Comparison of ENCODE assay signal across 8 cellular contexts in the genomic region with DNA sequence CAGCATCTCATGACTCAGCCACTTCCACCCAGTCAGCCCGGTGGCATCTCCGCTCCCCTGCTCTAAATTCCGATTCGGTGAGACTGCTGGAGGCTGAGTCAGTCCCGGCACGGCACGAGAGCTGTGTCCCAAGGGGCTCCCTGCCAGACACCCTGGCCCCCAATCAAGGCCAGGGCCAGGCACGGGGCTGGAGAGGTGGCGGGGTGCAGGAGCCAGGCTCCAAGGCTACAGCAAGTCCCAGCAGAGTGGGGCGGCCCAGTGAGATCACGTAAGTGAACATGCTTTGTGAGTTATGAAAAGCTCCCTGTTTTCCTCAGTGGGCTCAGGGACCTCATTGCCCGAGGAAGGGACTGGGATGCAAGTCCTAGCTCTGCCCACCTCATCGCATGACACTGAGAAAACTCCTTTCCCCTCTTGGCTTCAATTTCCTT. TPM values are rescaled to one million over a fixed set of nuclear protein-coding genes. Genes with fewer than 3 reads are reported as not detected.
A peak's percentile ranks its signal among the peaks of the same experiment; 100 is the strongest.
DNase-seq lines count a peak whose midpoint lies in the region; ATAC-seq, FAIRE-seq and TF ChIP-seq lines count a peak whose summit lies in the region.

No MANE protein-coding gene starts in this region.

- H3K4me1 ChIP-seq in HEK293 (ENCODE audit: control insufficient read depth, insufficient read depth, low read length) (no peaks in the 10 kb centered on the region; the same call in 1 of the 2 replicates), astrocyte (ENCODE audit: insufficient read depth, low read length) (peaks cover 76% of the 10 kb centered on the region), hepatocyte (ENCODE audit: insufficient read depth) (peaks cover 41% of the 10 kb centered on the region), subcutaneous abdominal adipose tissue (ENCODE audit: control insufficient read depth in 5 of 5, insufficient read depth in 5 of 5, low read length in 5 of 5) (peaks cover 36 to 69% (median 65%) of the 10 kb centered on the region in 5 donors)

- H3K4me3 ChIP-seq in HEK293 (ENCODE audit: low read depth, low read length) (no peak overlapping the region), astrocyte (ENCODE audit: insufficient read depth, low read depth, low read length) (peak overlapping the region; percentile 11), hepatocyte (no peak overlapping the region), subcutaneous abdominal adipose tissue (ENCODE audit: low read depth in 1 of 5, low read length in 5 of 5) (peak overlapping the region in 3 of 5 donors; percentile 19 to 31 (median 30))

- no peak overlapping the region for H3K4me3 Mint-ChIP-seq in astrocyte (ENCODE audit: unreplicated experiment)

- no peak for ATAC-seq in HG02588 (IDR thresholded peaks at IDR 0.05; ENCODE audit: unreplicated experiment)

- peak; percentile 72 for FAIRE-seq in astrocyte (lab: Jason Lieb, UNC)

- H3K9me2 ChIP-seq in hepatocyte (replicated peaks; ENCODE audit: insufficient read depth), result no peaks in the 10 kb centered on the region

- H3K27me3 ChIP-seq in astrocyte (ENCODE audit: insufficient read depth, low read length) (no peaks in the 10 kb centered on the region), hepatocyte (no peaks in the 10 kb centered on the region), subcutaneous abdominal adipose tissue (ENCODE audit: control insufficient read depth in 5 of 5, insufficient read depth in 4 of 5, low read length in 5 of 5) (peaks cover 0 to 5% (median 0%) of the 10 kb centered on the region in 5 donors)

- H3K4me2 ChIP-seq in astrocyte (ENCODE audit: low read length) (peak overlapping the region; percentile 98), hepatocyte (peak overlapping the region; percentile 93)

- DNase-seq in astrocyte (ENCODE audit: low read depth) (peak; percentile 94), hepatocyte (ENCODE audit: low spot score) (peak; percentile 89), middle frontal gyrus (ENCODE audit: extremely low spot score, low spot score) (no peak), activated gamma-delta T cell treated with Interleukin-2 at 50 U/mL for 16 hours (no peak), OCI-M1 (lab: John Stamatoyannopoulos, UW) (no peak)

- no peak for TF ChIP-seq CTCF in HEK293 (tag by site-specific recombination; IDR thresholded peaks at IDR 0.05)
- no peak for TF ChIP-seq CTCF in astrocyte (IDR thresholded peaks at IDR 0.05; ENCODE audit: insufficient read depth, low read depth, low read length)
- TF ChIP-seq CTCF in hepatocyte (IDR thresholded peaks at IDR 0.05; ENCODE audit: poor library complexity), result no peak

- H3K27ac ChIP-seq in HEK293 (ENCODE audit: extremely low read depth, low read depth, low read length) (no peak overlapping the region), astrocyte (ENCODE audit: low read depth, low read length) (peak overlapping the region; percentile 97), hepatocyte (peak overlapping the region; percentile 91), subcutaneous abdominal adipose tissue (ENCODE audit: low read depth, low read length) (peak overlapping the region; percentile 86)

- H2AFZ ChIP-seq in astrocyte (ENCODE audit: low read depth, low read length), result no peak overlapping the region
- no peak overlapping the region for H2AFZ ChIP-seq in hepatocyte

- H3K27me3 Mint-ChIP-seq in astrocyte (ENCODE audit: low read depth, unreplicated experiment), result no peaks in the 10 kb centered on the region

- no peaks in the 10 kb centered on the region for H3K9me3 ChIP-seq in HEK293 (ENCODE audit: control insufficient read depth, insufficient read depth, low read depth, low read length)
- no peaks in the 10 kb centered on the region for H3K9me3 ChIP-seq in astrocyte (ENCODE audit: insufficient read depth, low read depth, low read length)
- H3K9me3 ChIP-seq in hepatocyte (ENCODE audit: low read depth), result no peaks in the 10 kb centered on the region
- H3K9me3 ChIP-seq in subcutaneous abdominal adipose tissue (ENCODE audit: control insufficient read depth in 5 of 5, low read length in 5 of 5), result no peaks in the 10 kb centered on the region

- no peaks in the 10 kb centered on the region for H3K9me3 Mint-ChIP-seq in astrocyte (ENCODE audit: unreplicated experiment)

- H4K20me1 ChIP-seq in astrocyte (ENCODE audit: insufficient read depth, low read length) (peaks cover 8% of the 10 kb centered on the region), hepatocyte (ENCODE audit: insufficient read depth, poor library complexity, severe bottlenecking) (no peaks in the 10 kb centered on the region)

- POLR2A ChIA-PET in HEK293 (lab: Yijun Ruan, JAX), result interaction anchor here (1.2 to 2.3 kb wide), 9 partner anchors 12 to 58 kb away, joined by 3 to 19 read pairs (median 6); partner anchors contain the start of genes CCDC85B, CFL1, FIBP and FOSL1

- H3K79me2 ChIP-seq in astrocyte (ENCODE audit: insufficient read depth, low read length), result peaks cover 50% of the 10 kb centered on the region
- peaks cover 32% of the 10 kb centered on the region for H3K79me2 ChIP-seq in hepatocyte

- peaks cover 2% of the 10 kb centered on the region for H3K36me3 Mint-ChIP-seq in astrocyte (ENCODE audit: low read depth, unreplicated experiment)

- H3K27ac Mint-ChIP-seq in astrocyte (ENCODE audit: unreplicated experiment), result peak overlapping the region; percentile 98

- peaks cover 34% of the 10 kb centered on the region for H3K4me1 Mint-ChIP-seq in astrocyte (ENCODE audit: low read depth, unreplicated experiment)

- H3K9ac ChIP-seq in astrocyte (ENCODE audit: low read length) (peak overlapping the region; percentile 77), subcutaneous abdominal adipose tissue (ENCODE audit: low read length in 5 of 5) (peak overlapping the region; percentile 26 to 100 (median 51))

- WGBS in hepatocyte (ENCODE audit: low lambda C conversion rate, missing lambda C conversion rate), result 49% methylated on average over 13 of the region's 13 CpGs

- CTCF ChIA-PET in HEK293 (lab: Yijun Ruan, JAX), result interaction anchor here (0.6 to 11.8 kb wide), 3 partner anchors 14 to 120 kb away, joined by 3 to 189 read pairs (median 5); partner anchors contain the start of genes CCDC85B and FIBP

- no peaks in the 10 kb centered on the region for H3K36me3 ChIP-seq in HEK293 (ENCODE audit: control insufficient read depth in 2 of 2, insufficient read depth in 1 of 2, low read length in 2 of 2)
- peaks cover 8% of the 10 kb centered on the region for H3K36me3 ChIP-seq in astrocyte (ENCODE audit: insufficient read depth, low read length)
- H3K36me3 ChIP-seq in hepatocyte (replicated peaks; ENCODE audit: insufficient read depth, low read depth), result no peaks in the 10 kb centered on the region
- H3K36me3 ChIP-seq in subcutaneous abdominal adipose tissue (ENCODE audit: control insufficient read depth in 5 of 5, insufficient read depth in 5 of 5, low read length in 5 of 5), result peaks cover 0 to 7% (median 6%) of the 10 kb centered on the region in 5 donors

TF ChIP-seq in HEK293, 187 proteins besides CTCF, POLR2A, EP300 and RAD21 (continues in another document):
- TF ChIP-seq ZXDB (tag by site-specific recombination; IDR thresholded peaks at IDR 0.05), result peak; percentile 48; the same call in 1 of the 2 replicates
- TF ChIP-seq, protein P1, sequence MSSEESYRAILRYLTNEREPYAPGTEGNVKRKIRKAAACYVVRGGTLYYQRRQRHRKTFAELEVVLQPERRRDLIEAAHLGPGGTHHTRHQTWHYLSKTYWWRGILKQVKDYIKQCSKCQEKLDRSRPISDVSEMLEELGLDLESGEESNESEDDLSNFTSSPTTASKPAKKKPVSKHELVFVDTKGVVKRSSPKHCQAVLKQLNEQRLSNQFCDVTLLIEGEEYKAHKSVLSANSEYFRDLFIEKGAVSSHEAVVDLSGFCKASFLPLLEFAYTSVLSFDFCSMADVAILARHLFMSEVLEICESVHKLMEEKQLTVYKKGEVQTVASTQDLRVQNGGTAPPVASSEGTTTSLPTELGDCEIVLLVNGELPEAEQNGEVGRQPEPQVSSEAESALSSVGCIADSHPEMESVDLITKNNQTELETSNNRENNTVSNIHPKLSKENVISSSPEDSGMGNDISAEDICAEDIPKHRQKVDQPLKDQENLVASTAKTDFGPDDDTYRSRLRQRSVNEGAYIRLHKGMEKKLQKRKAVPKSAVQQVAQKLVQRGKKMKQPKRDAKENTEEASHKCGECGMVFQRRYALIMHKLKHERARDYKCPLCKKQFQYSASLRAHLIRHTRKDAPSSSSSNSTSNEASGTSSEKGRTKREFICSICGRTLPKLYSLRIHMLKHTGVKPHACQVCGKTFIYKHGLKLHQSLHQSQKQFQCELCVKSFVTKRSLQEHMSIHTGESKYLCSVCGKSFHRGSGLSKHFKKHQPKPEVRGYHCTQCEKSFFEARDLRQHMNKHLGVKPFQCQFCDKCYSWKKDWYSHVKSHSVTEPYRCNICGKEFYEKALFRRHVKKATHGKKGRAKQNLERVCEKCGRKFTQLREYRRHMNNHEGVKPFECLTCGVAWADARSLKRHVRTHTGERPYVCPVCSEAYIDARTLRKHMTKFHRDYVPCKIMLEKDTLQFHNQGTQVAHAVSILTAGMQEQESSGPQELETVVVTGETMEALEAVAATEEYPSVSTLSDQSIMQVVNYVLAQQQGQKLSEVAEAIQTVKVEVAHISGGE (tag by site-specific recombination; conservative IDR thresholded peaks at IDR 0.05; ENCODE audit: low read depth), result no peak
- no peak for TF ChIP-seq HOXA7 (CRISPR knock-in tag; IDR thresholded peaks at IDR 0.05; ENCODE audit: borderline replicate concordance)

RNA-seq across cellular contexts. Expression of gene C11orf68, which starts 3.0 kb away (rescaled TPM):
- total RNA-seq in astrocyte (34.6 and 35.3 TPM in 2 replicates), hepatocyte (20.8 and 26.3 TPM in 2 replicates)
- 53.2 and 59.3 TPM in 2 replicates for polyA plus RNA-seq in hepatocyte

RNA-seq across cellular contexts. Expression of gene DRAP1, which starts 3.4 kb away (rescaled TPM):
- total RNA-seq in astrocyte, result 158 and 169 TPM in 2 replicates
- total RNA-seq in hepatocyte, result 59.1 and 65.3 TPM in 2 replicates
- polyA plus RNA-seq in hepatocyte, result 158 and 173 TPM in 2 replicates

RNA-seq across cellular contexts. Expression of gene FOSL1, which starts 15.6 kb away (rescaled TPM):
- total RNA-seq in astrocyte (24.5 and 37.9 TPM in 2 replicates), hepatocyte (4.5 and 4.7 TPM in 2 replicates)
- polyA plus RNA-seq in hepatocyte, result 16.5 and 20.1 TPM in 2 replicates

RNA-seq across cellular contexts. Expression of gene CCDC85B, which starts 25.4 kb away (rescaled TPM):
- total RNA-seq in astrocyte (29.9 and 31.4 TPM in 2 replicates), hepatocyte (15.1 and 21.5 TPM in 2 replicates)
- polyA plus RNA-seq in hepatocyte, result 38.2 and 41.6 TPM in 2 replicates

RNA-seq across cellular contexts. Expression of gene FIBP, which starts 27.6 kb away (rescaled TPM):
- total RNA-seq in astrocyte (67.4 and 68.7 TPM in 2 replicates), hepatocyte (72.6 and 74.9 TPM in 2 replicates)
- 93.6 and 101 TPM in 2 replicates for polyA plus RNA-seq in hepatocyte

Comparison
In these comparisons a context has a peak if more than half of its experiments do, and no peak if none do; other contexts are left out.
1. H3K4me3 ChIP-seq: peak in astrocyte (single experiment) and subcutaneous abdominal adipose tissue (3 of 5); none in HEK293 (single experiment) and hepatocyte (single experiment).
2. DNase-seq: peak in astrocyte (single experiment) and hepatocyte (single experiment); none in middle frontal gyrus (single experiment), activated gamma-delta T cell treated with Interleukin-2 at 50 U/mL for 16 hours (single experiment) and OCI-M1 (single experiment).